Comparison of ENCODE assay signal across 20 cellular contexts in genomic region chr13:30750036-30750435, GRCh38. TPM values are rescaled to one million over a fixed set of nuclear protein-coding genes. Genes with fewer than 3 reads are reported as not detected.
DNase-seq lines count a peak whose midpoint lies in the region; ATAC-seq, FAIRE-seq and TF ChIP-seq lines count a peak whose summit lies in the region.
"Had no signal": no experiment of that assay in that cellular context is flagged by ENCODE, and none has a peak within 500 bp of the region (broad histone marks: within the 10 kb centered on the region; RNA-seq: fewer than 3 reads in every experiment).

No MANE protein-coding gene starts in this region.

- peak overlapping the region in 4 of 6 donors; percentile 5 to 51 (median 21) for H3K27ac Mint-ChIP-seq in immature natural killer cell
- H3K27ac Mint-ChIP-seq: CD14-positive monocyte; CD8-positive, alpha-beta T cell had no signal

- H3K4me1 ChIP-seq in small intestine (ENCODE audit: control insufficient read depth in 2 of 2, insufficient read depth in 1 of 2, low read depth in 1 of 2, low read length in 1 of 2) (peaks cover 16 to 18% of the 10 kb centered on the region in 2 donors), adrenal gland (replicated peaks in 1 of 2) (peaks cover 4 to 22% of the 10 kb centered on the region in 2 donors)

- H3K4me3 Mint-ChIP-seq in immature natural killer cell, result no peak overlapping the region
- H3K4me3 Mint-ChIP-seq: CD14-positive monocyte; CD8-positive, alpha-beta T cell had no signal

- H3K36me3 ChIP-seq in WERI-Rb-1, result no peaks in the 10 kb centered on the region
- no peaks in the 10 kb centered on the region for H3K36me3 ChIP-seq in small intestine (ENCODE audit: control insufficient read depth in 2 of 2, insufficient read depth in 2 of 2, low read length in 2 of 2)
- no peaks in the 10 kb centered on the region for H3K36me3 ChIP-seq in adrenal gland (replicated peaks in 1 of 2)

- H3K27ac ChIP-seq in WERI-Rb-1, result peak overlapping the region; percentile 55
- no peak overlapping the region for H3K27ac ChIP-seq in small intestine (ENCODE audit: low read depth in 1 of 2, low read length in 1 of 2)
- no peak overlapping the region for H3K27ac ChIP-seq in adrenal gland
- H3K27ac ChIP-seq: 22Rv1 had no signal

- intact Hi-C loops in adrenal gland (cut with DNase I), result no loop called here

- no peak overlapping the region for H3K4me3 ChIP-seq in WERI-Rb-1 (ENCODE audit: low read depth, low read length)
- H3K4me3 ChIP-seq in small intestine (ENCODE audit: low read depth in 1 of 2, low read length in 2 of 2), result no peak overlapping the region
- no peak overlapping the region for H3K4me3 ChIP-seq in adrenal gland

- no peak for FAIRE-seq in small intestine (lab: Jason Lieb, UNC)
- FAIRE-seq: D721Med, GM12892, HTR-8/SVneo had no signal

- DNase-seq in NCI-H82 (lab: John Stamatoyannopoulos, UW) (peak; percentile 70), NCI-H82 treated with DMSO at 0.1 percent for 48 hours (lab: John Stamatoyannopoulos, UW; ENCODE audit: unreplicated experiment) (no peak), WERI-Rb-1 (no peak), immature natural killer cell (no peak), small intestine (peak; percentile 54), adrenal gland (no peak), nucleus accumbens (lab: John Stamatoyannopoulos, UW) (no peak)
- DNase-seq: CD8-positive, alpha-beta T cell; COR-L47; DMS153; DND-41; GDM1 had no signal

- peaks cover 0 to 3% (median 0%) of the 10 kb centered on the region in 3 donors for H3K27me3 Mint-ChIP-seq in immature natural killer cell (ENCODE audit: low read depth in 3 of 3)

- peaks cover 31 to 46% (median 38%) of the 10 kb centered on the region in 3 donors for H3K36me3 Mint-ChIP-seq in immature natural killer cell

- H3K27me3 ChIP-seq in WERI-Rb-1 (ENCODE audit: insufficient read depth, low read depth, severe bottlenecking) (no peaks in the 10 kb centered on the region), small intestine (ENCODE audit: control insufficient read depth in 2 of 2, insufficient read depth in 2 of 2, low read length in 2 of 2) (no peaks in the 10 kb centered on the region), adrenal gland (no peaks in the 10 kb centered on the region)

- H3K9me3 ChIP-seq in WERI-Rb-1 (ENCODE audit: severe bottlenecking) (no peaks in the 10 kb centered on the region), small intestine (ENCODE audit: control insufficient read depth, low read depth) (no peaks in the 10 kb centered on the region), adrenal gland (replicated peaks in 1 of 3) (no peaks in the 10 kb centered on the region)

- H3K9me3 Mint-ChIP-seq in immature natural killer cell, result no peaks in the 10 kb centered on the region
- H3K9me3 Mint-ChIP-seq: CD8-positive, alpha-beta T cell had no signal

- ATAC-seq in GM18868 (IDR thresholded peaks at IDR 0.05; ENCODE audit: unreplicated experiment), result no peak
- ATAC-seq: CD8-positive, alpha-beta T cell; HCT116 had no signal

- peaks cover 54 to 64% of the 10 kb centered on the region in 2 donors for H3K4me1 Mint-ChIP-seq in immature natural killer cell

- TF ChIP-seq POLR2A in adrenal gland (IDR thresholded peaks at IDR 0.05), result no peak

- WGBS in small intestine, 3 donors, result 20 to 61% (median 35%) methylated on average over 4 of the region's 4 CpGs
- 55 to 88% (median 76%) methylated on average over 4 of the region's 4 CpGs for WGBS in adrenal gland, 4 donors

- TF ChIP-seq CTCF in WERI-Rb-1 (IDR thresholded peaks at IDR 0.05; ENCODE audit: low read depth, low read length) (no peak), adrenal gland (IDR thresholded peaks at IDR 0.05) (no peak)

RNA-seq across cellular contexts. Expression of gene ALOX5AP, which starts 14.7 kb away (rescaled TPM):
- polyA plus RNA-seq in immature natural killer cell (100 to 1,000 TPM; 449 to 804 (median 530) TPM), small intestine (10 to 100 TPM; 14.3 to 36.1 (median 18.6) TPM), adrenal gland (10 to 100 TPM in 1 of 3 donors, 1 to 10 TPM in 2; 6.3 to 42.8 (median 7.1) TPM)
- 100 to 1,000 TPM in 1 of 8 donors, 10 to 100 TPM in 7; 21.1 to 122 (median 44.2) TPM for total RNA-seq in adrenal gland
- total RNA-seq: A673 had no signal

Comparison
In these comparisons a context has a peak if more than half of its experiments do, and no peak if none do; other contexts are left out.
1. DNase-seq: peak in NCI-H82 (single experiment) and small intestine (single experiment); none in NCI-H82 treated with DMSO at 0.1 percent for 48 hours (single experiment), WERI-Rb-1 (single experiment), immature natural killer cell (0 of 3), adrenal gland (0 of 7) and nucleus accumbens (0 of 56).
2. RNA of gene ALOX5AP, which starts 14.7 kb away (polyA plus RNA-seq): 449 to 804 TPM in immature natural killer cell; 14.3 to 36.1 TPM in small intestine and 6.3 to 42.8 TPM in adrenal gland; every median in the first group is over 10 times any median in the second.